ENCODE assay signal across 13 cellular contexts in genomic region chr17:32964541-32964940, GRCh38. TPM values are rescaled to one million over a fixed set of nuclear protein-coding genes. Genes with fewer than 3 reads are reported as not detected.
"Had no signal": no experiment of that assay in that cellular context is flagged by ENCODE, and none has a peak within 500 bp of the region (broad histone marks: within the 10 kb centered on the region; RNA-seq: fewer than 3 reads in every experiment).

No MANE protein-coding gene starts in this region.

- H3K9me3 ChIP-seq: HAP-1 had no signal

- H3K36me3 ChIP-seq: HAP-1 had no signal

- H2AFZ ChIP-seq: GM23248 had no signal

- H3K9me3 Mint-ChIP-seq: HFFc6 had no signal

- H3K36me3 Mint-ChIP-seq: IgD-negative memory B cell had no signal

- H3K4me1 Mint-ChIP-seq: IgD-negative memory B cell had no signal

- H3K4me3 Mint-ChIP-seq: HFFc6, IgD-negative memory B cell had no signal

- ATAC-seq: HCT116, HepG2 had no signal

- FAIRE-seq: HepG2 had no signal

- H3K9ac ChIP-seq: GM23248, KMS-11 had no signal

- H3K27ac ChIP-seq: GM23248, HL-60, KMS-11 had no signal

- H3K27ac Mint-ChIP-seq: HFFc6, IgD-negative memory B cell had no signal

- H3K4me3 ChIP-seq: GM23248, HAP-1 had no signal

- H3K4me1 ChIP-seq: HAP-1 had no signal

- DNase-seq: GM23248, GOT3, H7, HFFc6, KBM-7 had no signal

- H3K4me2 ChIP-seq: KMS-11 had no signal

RNA-seq across cellular contexts. Expression of gene SPACA3, which starts 27.1 kb away (rescaled TPM):
- total RNA-seq: GM23248, H4, H7, HepG2, HFFc6, HT1080 had no signal
- polyA plus RNA-seq: GM23248, HepG2 had no signal

RNA-seq across cellular contexts. Expression of gene TMEM98, which starts 36.6 kb away (rescaled TPM):
- polyA plus RNA-seq: IgD-negative memory B cell had no signal
